ENCODE assay signal across 8 cellular contexts in genomic region chr9:90964101-90965020, GRCh38.
A peak's percentile ranks its signal among the peaks of the same experiment; 100 is the strongest.
DNase-seq lines count a peak whose midpoint lies in the region; ATAC-seq, FAIRE-seq and TF ChIP-seq lines count a peak whose summit lies in the region.

No MANE protein-coding gene starts in this region.

- H3K4me1 Mint-ChIP-seq in activated T-helper 17 cell treated with anti-CD3 and anti-CD28 coated beads, Interleukin-2, amount 50 U/mL, for 72 hours = peaks cover 28% of the 10 kb centered on the region
- peaks cover 2% of the 10 kb centered on the region for H3K4me1 Mint-ChIP-seq in endothelial cell (ENCODE audit: unreplicated experiment)

- peaks cover 14% of the 10 kb centered on the region for H3K4me1 ChIP-seq in mesodermal cell (ENCODE audit: control insufficient read depth, insufficient read depth, low read length, poor library complexity, severe bottlenecking)

- peak; percentile 53 for ATAC-seq in activated T-helper 17 cell treated with anti-CD3 and anti-CD28 coated beads, Interleukin-2, amount 50 U/mL, for 72 hours (replicated peaks)
- no peak for ATAC-seq in HG03565 (IDR thresholded peaks at IDR 0.05; ENCODE audit: unreplicated experiment)

- no peak for FAIRE-seq in GM19239 (lab: Jason Lieb, UNC)

- H3K27ac Mint-ChIP-seq in activated T-helper 17 cell treated with anti-CD3 and anti-CD28 coated beads, Interleukin-2, amount 50 U/mL, for 72 hours = no peak overlapping the region
- no peak overlapping the region for H3K27ac Mint-ChIP-seq in endothelial cell (ENCODE audit: unreplicated experiment)

- no peaks in the 10 kb centered on the region for H3K9me3 Mint-ChIP-seq in activated T-helper 17 cell treated with anti-CD3 and anti-CD28 coated beads, Interleukin-2, amount 50 U/mL, for 72 hours
- H3K9me3 Mint-ChIP-seq in endothelial cell (ENCODE audit: unreplicated experiment) = no peaks in the 10 kb centered on the region

- H3K36me3 Mint-ChIP-seq in activated T-helper 17 cell treated with anti-CD3 and anti-CD28 coated beads, Interleukin-2, amount 50 U/mL, for 72 hours (ENCODE audit: low read depth) = no peaks in the 10 kb centered on the region
- H3K36me3 Mint-ChIP-seq in endothelial cell (ENCODE audit: low read depth, unreplicated experiment) = no peaks in the 10 kb centered on the region

- H3K4me3 Mint-ChIP-seq in activated T-helper 17 cell treated with anti-CD3 and anti-CD28 coated beads, Interleukin-2, amount 50 U/mL, for 72 hours = peak overlapping the region; percentile 29
- no peak overlapping the region for H3K4me3 Mint-ChIP-seq in endothelial cell (ENCODE audit: unreplicated experiment)

- H3K4me3 ChIP-seq in mesodermal cell (ENCODE audit: extremely low read depth, insufficient read depth, low read length, poor library complexity, severe bottlenecking) (no peak overlapping the region), foreskin fibroblast (ENCODE audit: low read depth in 1 of 2, low read length in 2 of 2) (no peak overlapping the region)

- peak; percentile 81 for TF ChIP-seq CTCF in 22Rv1 (IDR thresholded peaks at IDR 0.05)
- TF ChIP-seq CTCF in foreskin fibroblast (IDR thresholded peaks at IDR 0.05; ENCODE audit: low read depth, low read length) = no peak
- no peak for TF ChIP-seq CTCF in endothelial cell (IDR thresholded peaks at IDR 0.05; ENCODE audit: unreplicated experiment)

- WGBS in mesodermal cell (ENCODE audit: insufficient coverage in 2 of 2), 2 experiments = 74 to 80% methylated on average over 10 to 15 of the region's 26 CpGs

- no peak overlapping the region for H3K27ac ChIP-seq in 22Rv1
- H3K27ac ChIP-seq in mesodermal cell (ENCODE audit: low read depth, low read length, severe bottlenecking) = peak overlapping the region; percentile 17

- peaks cover 43% of the 10 kb centered on the region for H3K27me3 Mint-ChIP-seq in activated T-helper 17 cell treated with anti-CD3 and anti-CD28 coated beads, Interleukin-2, amount 50 U/mL, for 72 hours
- H3K27me3 Mint-ChIP-seq in endothelial cell (ENCODE audit: unreplicated experiment) = peaks cover 1% of the 10 kb centered on the region

- H3K36me3 ChIP-seq in mesodermal cell (ENCODE audit: control insufficient read depth, insufficient read depth, low read length) = no peaks in the 10 kb centered on the region

- H3K9me3 ChIP-seq in mesodermal cell (ENCODE audit: control insufficient read depth, low read length) = peaks cover 9% of the 10 kb centered on the region

- DNase-seq in GM19239 (ENCODE audit: insufficient read length, low spot score) (peak; percentile 13), foreskin fibroblast (no peak), AG08395 (ENCODE audit: low spot score) (no peak), endothelial cell (ENCODE audit: low spot score) (no peak)
